Comparison of ENCODE assay signal across 1 cellular context in the genomic region with DNA sequence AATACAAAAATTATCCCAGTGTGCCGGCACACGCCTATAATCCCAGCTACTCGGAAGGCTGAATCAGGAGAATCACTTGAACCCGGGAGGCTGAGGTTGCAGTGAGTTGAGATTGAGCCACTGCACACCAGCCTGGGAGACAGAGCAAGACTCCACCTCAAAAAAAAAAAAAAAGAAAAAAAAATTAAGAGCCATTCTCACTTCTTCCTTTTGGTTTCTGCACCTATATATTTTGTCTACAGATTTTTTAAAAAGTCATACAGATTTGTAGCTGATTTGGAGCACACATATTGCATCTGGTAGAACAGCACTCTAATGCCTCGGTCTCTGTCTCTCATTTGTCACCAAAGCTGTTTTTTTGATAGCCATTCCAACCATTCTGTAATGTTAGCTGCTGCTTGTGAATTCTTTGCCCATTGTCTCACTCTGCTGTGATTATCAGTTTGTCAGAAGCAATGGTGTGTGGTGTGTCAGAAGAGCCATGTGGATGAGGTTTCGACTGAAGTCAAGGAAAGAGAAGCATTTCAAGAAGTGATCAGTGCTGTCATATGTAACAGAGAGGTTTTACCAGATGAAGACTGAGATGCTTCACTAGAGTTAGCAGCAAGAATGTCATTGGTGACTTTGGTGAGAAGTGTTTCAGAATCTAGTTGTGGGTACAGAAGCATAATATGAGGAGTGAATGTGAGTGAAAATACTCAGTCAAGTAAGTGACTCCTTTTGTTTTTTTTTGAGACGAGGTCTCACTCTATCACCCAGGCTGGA.
TF ChIP-seq lines count a peak whose summit lies in the region.

No MANE protein-coding gene starts in this region.

TF ChIP-seq in GM12878, 131 proteins besides CTCF, POLR2A, EP300 and RAD21:
- TF ChIP-seq YY1 (IDR thresholded peaks at IDR 0.05; ENCODE audit: low read depth, low read length) = no peak
- TF ChIP-seq ZNF217 (IDR thresholded peaks at IDR 0.05) = no peak
- TF ChIP-seq DPF2 (IDR thresholded peaks at IDR 0.05) = no peak
- no peak for TF ChIP-seq CREB1 (IDR thresholded peaks at IDR 0.05; ENCODE audit: low read depth)
- TF ChIP-seq SPI1 (IDR thresholded peaks at IDR 0.05; ENCODE audit: borderline replicate concordance, insufficient read depth, low read depth, low read length) = peak; percentile 37; the same call in 1 of the 2 replicates
- TF ChIP-seq, protein P1, sequence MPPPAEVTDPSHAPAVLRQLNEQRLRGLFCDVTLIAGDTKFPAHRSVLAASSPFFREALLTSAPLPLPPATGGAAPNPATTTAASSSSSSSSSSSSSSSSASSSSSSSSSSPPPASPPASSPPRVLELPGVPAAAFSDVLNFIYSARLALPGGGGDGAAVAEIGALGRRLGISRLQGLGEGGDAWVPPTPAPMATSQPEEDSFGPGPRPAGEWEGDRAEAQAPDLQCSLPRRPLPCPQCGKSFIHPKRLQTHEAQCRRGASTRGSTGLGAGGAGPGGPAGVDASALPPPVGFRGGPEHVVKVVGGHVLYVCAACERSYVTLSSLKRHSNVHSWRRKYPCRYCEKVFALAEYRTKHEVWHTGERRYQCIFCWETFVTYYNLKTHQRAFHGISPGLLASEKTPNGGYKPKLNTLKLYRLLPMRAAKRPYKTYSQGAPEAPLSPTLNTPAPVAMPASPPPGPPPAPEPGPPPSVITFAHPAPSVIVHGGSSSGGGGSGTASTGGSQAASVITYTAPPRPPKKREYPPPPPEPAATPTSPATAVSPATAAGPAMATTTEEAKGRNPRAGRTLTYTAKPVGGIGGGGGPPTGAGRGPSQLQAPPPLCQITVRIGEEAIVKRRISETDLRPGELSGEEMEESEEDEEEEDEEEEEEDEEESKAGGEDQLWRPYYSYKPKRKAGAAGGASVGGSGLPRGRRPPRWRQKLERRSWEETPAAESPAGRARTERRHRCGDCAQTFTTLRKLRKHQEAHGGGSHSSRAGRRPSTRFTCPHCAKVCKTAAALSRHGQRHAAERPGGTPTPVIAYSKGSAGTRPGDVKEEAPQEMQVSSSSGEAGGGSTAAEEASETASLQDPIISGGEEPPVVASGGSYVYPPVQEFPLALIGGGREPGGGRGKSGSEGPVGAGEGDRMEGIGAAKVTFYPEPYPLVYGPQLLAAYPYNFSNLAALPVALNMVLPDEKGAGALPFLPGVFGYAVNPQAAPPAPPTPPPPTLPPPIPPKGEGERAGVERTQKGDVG (CRISPR knock-in tag; IDR thresholded peaks at IDR 0.05) = no peak
- TF ChIP-seq ZNF384 (IDR thresholded peaks at IDR 0.05; ENCODE audit: borderline replicate concordance, low read depth, low read length) = peak; percentile 73
- TF ChIP-seq, protein P2, sequence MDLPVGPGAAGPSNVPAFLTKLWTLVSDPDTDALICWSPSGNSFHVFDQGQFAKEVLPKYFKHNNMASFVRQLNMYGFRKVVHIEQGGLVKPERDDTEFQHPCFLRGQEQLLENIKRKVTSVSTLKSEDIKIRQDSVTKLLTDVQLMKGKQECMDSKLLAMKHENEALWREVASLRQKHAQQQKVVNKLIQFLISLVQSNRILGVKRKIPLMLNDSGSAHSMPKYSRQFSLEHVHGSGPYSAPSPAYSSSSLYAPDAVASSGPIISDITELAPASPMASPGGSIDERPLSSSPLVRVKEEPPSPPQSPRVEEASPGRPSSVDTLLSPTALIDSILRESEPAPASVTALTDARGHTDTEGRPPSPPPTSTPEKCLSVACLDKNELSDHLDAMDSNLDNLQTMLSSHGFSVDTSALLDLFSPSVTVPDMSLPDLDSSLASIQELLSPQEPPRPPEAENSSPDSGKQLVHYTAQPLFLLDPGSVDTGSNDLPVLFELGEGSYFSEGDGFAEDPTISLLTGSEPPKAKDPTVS (IDR thresholded peaks at IDR 0.05; ENCODE audit: low read depth, low read length) = no peak
- TF ChIP-seq HDAC2 (IDR thresholded peaks at IDR 0.05) = no peak
- TF ChIP-seq, protein P3, sequence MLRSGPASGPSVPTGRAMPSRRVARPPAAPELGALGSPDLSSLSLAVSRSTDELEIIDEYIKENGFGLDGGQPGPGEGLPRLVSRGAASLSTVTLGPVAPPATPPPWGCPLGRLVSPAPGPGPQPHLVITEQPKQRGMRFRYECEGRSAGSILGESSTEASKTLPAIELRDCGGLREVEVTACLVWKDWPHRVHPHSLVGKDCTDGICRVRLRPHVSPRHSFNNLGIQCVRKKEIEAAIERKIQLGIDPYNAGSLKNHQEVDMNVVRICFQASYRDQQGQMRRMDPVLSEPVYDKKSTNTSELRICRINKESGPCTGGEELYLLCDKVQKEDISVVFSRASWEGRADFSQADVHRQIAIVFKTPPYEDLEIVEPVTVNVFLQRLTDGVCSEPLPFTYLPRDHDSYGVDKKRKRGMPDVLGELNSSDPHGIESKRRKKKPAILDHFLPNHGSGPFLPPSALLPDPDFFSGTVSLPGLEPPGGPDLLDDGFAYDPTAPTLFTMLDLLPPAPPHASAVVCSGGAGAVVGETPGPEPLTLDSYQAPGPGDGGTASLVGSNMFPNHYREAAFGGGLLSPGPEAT (IDR thresholded peaks at IDR 0.05; ENCODE audit: low read depth) = 0 out of 2 replicates have a peak, but pooled peaks have one; percentile 28
- no peak for TF ChIP-seq KDM1A (IDR thresholded peaks at IDR 0.05; ENCODE audit: borderline replicate concordance)
- no peak for TF ChIP-seq BRCA1 (IDR thresholded peaks at IDR 0.05; ENCODE audit: low read depth, low read length)
- no peak for TF ChIP-seq BHLHE40 (IDR thresholded peaks at IDR 0.05; ENCODE audit: borderline replicate concordance in 1 of 2, low read depth in 2 of 2, low read length in 1 of 2)
- TF ChIP-seq ZBED1 (IDR thresholded peaks at IDR 0.05; ENCODE audit: borderline replicate concordance) = no peak
- TF ChIP-seq MEF2A (IDR thresholded peaks at IDR 0.05; ENCODE audit: insufficient read depth, low read depth, low read length) = no peak
- TF ChIP-seq NR2F1 (conservative IDR thresholded peaks at IDR 0.05) = no peak
- no peak for TF ChIP-seq STAT3 (IDR thresholded peaks at IDR 0.05; ENCODE audit: low read depth, low read length)
- TF ChIP-seq IKZF1 (conservative IDR thresholded peaks at IDR 0.05) = no peak
- no peak for TF ChIP-seq RUNX3 (IDR thresholded peaks at IDR 0.05; ENCODE audit: low read length)
- TF ChIP-seq NFIC (IDR thresholded peaks at IDR 0.05; ENCODE audit: low read depth, low read length) = no peak
- TF ChIP-seq TCF7 (IDR thresholded peaks at IDR 0.05; ENCODE audit: borderline replicate concordance) = no peak
- TF ChIP-seq SMC3 (IDR thresholded peaks at IDR 0.05; ENCODE audit: borderline replicate concordance, low read length) = no peak
- no peak for TF ChIP-seq ASH2L (IDR thresholded peaks at IDR 0.05; ENCODE audit: borderline replicate concordance, low read depth)
- TF ChIP-seq, protein P4, sequence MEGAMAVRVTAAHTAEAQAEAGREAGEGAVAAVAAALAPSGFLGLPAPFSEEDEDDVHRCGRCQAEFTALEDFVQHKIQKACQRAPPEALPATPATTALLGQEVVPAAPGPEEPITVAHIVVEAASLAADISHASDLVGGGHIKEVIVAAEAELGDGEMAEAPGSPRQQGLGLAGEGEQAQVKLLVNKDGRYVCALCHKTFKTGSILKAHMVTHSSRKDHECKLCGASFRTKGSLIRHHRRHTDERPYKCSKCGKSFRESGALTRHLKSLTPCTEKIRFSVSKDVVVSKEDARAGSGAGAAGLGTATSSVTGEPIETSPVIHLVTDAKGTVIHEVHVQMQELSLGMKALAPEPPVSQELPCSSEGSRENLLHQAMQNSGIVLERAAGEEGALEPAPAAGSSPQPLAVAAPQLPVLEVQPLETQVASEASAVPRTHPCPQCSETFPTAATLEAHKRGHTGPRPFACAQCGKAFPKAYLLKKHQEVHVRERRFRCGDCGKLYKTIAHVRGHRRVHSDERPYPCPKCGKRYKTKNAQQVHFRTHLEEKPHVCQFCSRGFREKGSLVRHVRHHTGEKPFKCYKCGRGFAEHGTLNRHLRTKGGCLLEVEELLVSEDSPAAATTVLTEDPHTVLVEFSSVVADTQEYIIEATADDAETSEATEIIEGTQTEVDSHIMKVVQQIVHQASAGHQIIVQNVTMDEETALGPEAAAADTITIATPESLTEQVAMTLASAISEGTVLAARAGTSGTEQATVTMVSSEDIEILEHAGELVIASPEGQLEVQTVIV (IDR thresholded peaks at IDR 0.05; ENCODE audit: borderline replicate concordance, partially characterized antibody) = no peak
- no peak for TF ChIP-seq SIN3A (IDR thresholded peaks at IDR 0.05; ENCODE audit: low read depth, low read length)
- TF ChIP-seq HDAC6 (IDR thresholded peaks at IDR 0.05; ENCODE audit: unreplicated experiment) = no peak
